1 cellular context compared by ENCODE assay signal in genomic region chr11:64605248-64605560, GRCh38.
TF ChIP-seq lines count a peak whose summit lies in the region.

No MANE protein-coding gene starts in this region.

TF ChIP-seq in K562, 482 proteins besides CTCF, POLR2A, EP300 and RAD21:
- TF ChIP-seq PKNOX1 (IDR thresholded peaks at IDR 0.05) (peak; percentile 23; the same call in 1 of the 2 replicates), DIDO1 (tag; IDR thresholded peaks at IDR 0.05; ENCODE audit: low read depth) (no peak), ADNP (tag; IDR thresholded peaks at IDR 0.05) (no peak), XRCC5 (IDR thresholded peaks at IDR 0.05; ENCODE audit: low read depth, low read length) (no peak), ETV1 (tag; conservative IDR thresholded peaks at IDR 0.05; ENCODE audit: low read depth) (no peak), NFIC (IDR thresholded peaks at IDR 0.05) (peak; percentile 44; the same call in 1 of the 2 replicates), NONO (IDR thresholded peaks at IDR 0.05; ENCODE audit: low read depth in 2 of 2, low read length in 1 of 2) (no peak), NR2C2 (CRISPR knock-in tag; IDR thresholded peaks at IDR 0.05) (no peak), NR2C2 (tag; IDR thresholded peaks at IDR 0.05) (no peak), L3MBTL2 (IDR thresholded peaks at IDR 0.05) (0 out of 2 replicates have a peak, but pooled peaks have one; percentile 12), ARID1B (IDR thresholded peaks at IDR 0.05) (no peak), HNRNPL (IDR thresholded peaks at IDR 0.05; ENCODE audit: low read depth, low read length) (no peak), MAX (CRISPR knock-in tag; IDR thresholded peaks at IDR 0.05) (peak; percentile 52; the same call in 1 of the 2 replicates), RBM22 (IDR thresholded peaks at IDR 0.05; ENCODE audit: low read depth, low read length, poor library complexity, severe bottlenecking) (no peak), ZNF436 (CRISPR knock-in tag; IDR thresholded peaks at IDR 0.05) (no peak), FOSL1 (tag; conservative IDR thresholded peaks at IDR 0.05) (peak; percentile 56), ATF3 (IDR thresholded peaks at IDR 0.05) (peak; percentile 27; the same call in 1 of the 2 replicates), ATF3 (CRISPR knock-in tag; conservative IDR thresholded peaks at IDR 0.05) (no peak), IRF2 (CRISPR knock-in tag; IDR thresholded peaks at IDR 0.05) (no peak), RBFOX2 (IDR thresholded peaks at IDR 0.05; ENCODE audit: low read depth, low read length) (no peak), RFX5 (IDR thresholded peaks at IDR 0.05; ENCODE audit: low read depth, low read length) (no peak), KAT8 (IDR thresholded peaks at IDR 0.05; ENCODE audit: low read depth) (no peak), ZNF134 (CRISPR knock-in tag; conservative IDR thresholded peaks at IDR 0.05) (no peak), C11orf30 (IDR thresholded peaks at IDR 0.05; ENCODE audit: low read depth) (peak; percentile 36; the same call in 1 of the 2 replicates), ZNF316 (IDR thresholded peaks at IDR 0.05) (peak; percentile 15; the same call in 1 of the 2 replicates), NRF1 (conservative IDR thresholded peaks at IDR 0.05 in 1 of 2, IDR thresholded peaks at IDR 0.05 in 1 of 2) (no peak), LCOR (CRISPR knock-in tag; IDR thresholded peaks at IDR 0.05) (no peak), THAP7 (CRISPR knock-in tag; IDR thresholded peaks at IDR 0.05) (no peak), NFE2 (IDR thresholded peaks at IDR 0.05; ENCODE audit: low read depth) (peak; percentile 21; the same call in 1 of the 2 replicates)
